ENCODE assay signal across 23 cellular contexts in genomic region chr2:1694371-1695271, GRCh38. TPM values are rescaled to one million over a fixed set of nuclear protein-coding genes. Genes with fewer than 3 reads are reported as not detected.
A peak's percentile ranks its signal among the peaks of the same experiment; 100 is the strongest.
DNase-seq lines count a peak whose midpoint lies in the region; TF ChIP-seq lines count a peak whose summit lies in the region.
"Had no signal": no experiment of that assay in that cellular context is flagged by ENCODE, and none has a peak within 500 bp of the region (broad histone marks: within the 10 kb centered on the region; RNA-seq: fewer than 3 reads in every experiment).

No MANE protein-coding gene starts in this region.

- H3K9me3 Mint-ChIP-seq in endothelial cell (ENCODE audit: unreplicated experiment) (no peaks in the 10 kb centered on the region), nephron progenitor cell (no peaks in the 10 kb centered on the region), type B pancreatic cell (peaks cover 3% of the 10 kb centered on the region)

- TF ChIP-seq CTCF in endothelial cell (IDR thresholded peaks at IDR 0.05; ENCODE audit: unreplicated experiment) (no peak), nephron progenitor cell (IDR thresholded peaks at IDR 0.05) (no peak), type B pancreatic cell (conservative IDR thresholded peaks at IDR 0.05) (no peak), GM10266 (IDR thresholded peaks at IDR 0.05; ENCODE audit: control insufficient read depth, insufficient read depth, low read depth, missing control alignments) (no peak)

- H3K27ac Mint-ChIP-seq in endothelial cell (ENCODE audit: unreplicated experiment) (peak overlapping the region; percentile 11), nephron progenitor cell (peak overlapping the region; percentile 95), type B pancreatic cell (peak overlapping the region; percentile 48)
- H3K27ac Mint-ChIP-seq: CD4-positive, alpha-beta memory T cell had no signal

- H3K4me1 Mint-ChIP-seq in endothelial cell (ENCODE audit: unreplicated experiment) (peaks cover 31% of the 10 kb centered on the region), nephron progenitor cell (peaks cover 53% of the 10 kb centered on the region), type B pancreatic cell (ENCODE audit: unreplicated experiment) (peaks cover 26% of the 10 kb centered on the region)
- H3K4me1 Mint-ChIP-seq: CD4-positive, alpha-beta memory T cell had no signal

- DNase-seq in endothelial cell (ENCODE audit: low spot score) (no peak), nephron progenitor cell (no peak), type B pancreatic cell (ENCODE audit: extremely low spot score, unreplicated experiment) (no peak), GM10266 (ENCODE audit: extremely low spot score) (no peak), hepatic stellate cell (ENCODE audit: low spot score) (no peak)
- no peak for DNase-seq in activated CD4-positive, alpha-beta T cell treated with anti-CD3 and anti-CD28 coated beads for 48 hours
- DNase-seq: Caco-2; CD4-positive, alpha-beta memory T cell; DMS 273 treated with DMSO at 0.1 percent for 48 hours; DMS79 treated with DMSO at 0.1 percent for 48 hours; GOT3; HCEC 1CT; MM.1S; NCI-H1048; NCI-H1417 treated with DMSO at 0.1 percent for 48 hours; NCI-H187; NCI-H446; NCI-H526; OCI-M1; SHP77 had no signal

- H3K36me3 Mint-ChIP-seq in endothelial cell (ENCODE audit: low read depth, unreplicated experiment) (peaks cover 25% of the 10 kb centered on the region), nephron progenitor cell (ENCODE audit: low read depth) (peaks cover 24% of the 10 kb centered on the region), type B pancreatic cell (peaks cover 8% of the 10 kb centered on the region)
- H3K36me3 Mint-ChIP-seq: CD4-positive, alpha-beta memory T cell had no signal

- H3K27me3 Mint-ChIP-seq in endothelial cell (ENCODE audit: unreplicated experiment) (peaks cover 2% of the 10 kb centered on the region), nephron progenitor cell (ENCODE audit: low read depth, poor library complexity) (no peaks in the 10 kb centered on the region), type B pancreatic cell (no peaks in the 10 kb centered on the region)
- H3K27me3 Mint-ChIP-seq: CD4-positive, alpha-beta memory T cell had no signal

- H3K4me3 Mint-ChIP-seq in endothelial cell (ENCODE audit: unreplicated experiment) = no peak overlapping the region
- no peak overlapping the region for H3K4me3 Mint-ChIP-seq in nephron progenitor cell
- no peak overlapping the region for H3K4me3 Mint-ChIP-seq in type B pancreatic cell
- H3K4me3 Mint-ChIP-seq: CD4-positive, alpha-beta memory T cell had no signal

TF ChIP-seq in PFSK-1, 5 proteins besides CTCF, POLR2A, EP300 and RAD21:
- TF ChIP-seq REST (IDR thresholded peaks at IDR 0.05; ENCODE audit: insufficient read depth in 1 of 2, low read depth in 2 of 2, low read length in 2 of 2) = no peak
- peak; percentile 45; the same call in 1 of the 2 replicates for TF ChIP-seq POLR2AphosphoS5 (IDR thresholded peaks at IDR 0.05; ENCODE audit: low read depth, low read length)
- no peak for TF ChIP-seq TAF1 (IDR thresholded peaks at IDR 0.05; ENCODE audit: borderline replicate concordance, insufficient read depth, low read length)
- no peak for TF ChIP-seq FOXP2 (optimal IDR thresholded peaks at IDR 0.05; ENCODE audit: borderline replicate concordance, extremely low read depth, extremely low read length, insufficient read depth)
- 0 out of 2 replicates have a peak, but pooled peaks have one; percentile 48 for TF ChIP-seq SIN3A (IDR thresholded peaks at IDR 0.05; ENCODE audit: borderline replicate concordance, insufficient read depth, low read length)

RNA-seq across cellular contexts. Expression of gene PXDN, which starts 49.7 kb away (rescaled TPM):
- 1,212 TPM for polyA plus RNA-seq in PFSK-1 (2012; ENCODE audit: insufficient read length, low read depth)
- total RNA-seq in endothelial cell (ENCODE audit: unreplicated experiment) (521 TPM), type B pancreatic cell (ENCODE audit: low replicate concordance) (58.4 and 150 TPM in 2 replicates)
- total RNA-seq: CD4-positive, alpha-beta memory T cell; HepG2 had no signal
- polyA plus RNA-seq: HepG2, K562 had no signal

Comparison
In these comparisons a context has a peak if more than half of its experiments do, and no peak if none do; other contexts are left out.
1. H3K27ac Mint-ChIP-seq: peak in every context shown above with its lines; median percentile 95 in nephron progenitor cell; 48 in type B pancreatic cell; 11 in endothelial cell.